In the genomic region with DNA sequence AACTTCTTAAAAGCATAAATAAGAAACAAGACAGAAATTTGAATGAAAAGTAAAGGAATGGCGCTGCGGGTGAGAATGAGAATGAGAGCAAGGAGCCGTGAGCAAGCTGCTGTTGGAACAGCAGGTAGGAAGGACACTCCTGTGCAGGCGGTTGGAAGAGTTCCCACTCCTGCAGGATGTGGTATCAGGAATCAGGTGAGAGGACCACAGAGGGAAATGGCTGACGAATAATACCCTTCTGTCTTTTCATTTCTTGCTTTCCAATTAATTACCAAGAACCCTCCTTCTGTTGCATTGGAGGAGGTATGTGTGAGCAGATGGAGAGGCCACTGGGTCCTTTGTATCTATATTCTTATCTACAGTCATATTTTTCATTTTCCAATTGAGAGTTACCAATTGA, we compare ENCODE assay signal across 9 cellular contexts.
"Had no signal": no experiment of that assay in that cellular context is flagged by ENCODE, and none has a peak within 500 bp of the region (broad histone marks: within the 10 kb centered on the region; RNA-seq: fewer than 3 reads in every experiment).

No MANE protein-coding gene starts in this region.

- H3K4me3 ChIP-seq: GM23248, K562 had no signal

- ATAC-seq: K562 had no signal

- H3K9me3 Mint-ChIP-seq: H9 had no signal

- H3K27ac Mint-ChIP-seq: H9 had no signal

- H3K9ac ChIP-seq: GM23248 had no signal

- DNase-seq: GM23248, GOT3, H9, HCEC 1CT, IMR-90, KG1 had no signal

- H2AFZ ChIP-seq: GM23248 had no signal

- FAIRE-seq: H54, HTR-8/SVneo, K562 had no signal

- H3K4me3 Mint-ChIP-seq: H9 had no signal

- H3K27ac ChIP-seq: GM23248 had no signal
